In genomic region chr11:121466063-121466794, GRCh38 we compare ENCODE assay signal across 8 cellular contexts. TPM values are rescaled to one million over a fixed set of nuclear protein-coding genes. Genes with fewer than 3 reads are reported as not detected.
DNase-seq lines count a peak whose midpoint lies in the region; ATAC-seq and TF ChIP-seq lines count a peak whose summit lies in the region.

No MANE protein-coding gene starts in this region.

- ATAC-seq in body of pancreas: peak; percentile 89
- ATAC-seq in HG03521 (IDR thresholded peaks at IDR 0.05; ENCODE audit: unreplicated experiment): no peak
- ATAC-seq in GM18907 (IDR thresholded peaks at IDR 0.05; ENCODE audit: unreplicated experiment): no peak

- H3K36me3 Mint-ChIP-seq in CD4-positive, alpha-beta memory T cell: peaks cover 18 to 50% of the 10 kb centered on the region in 2 donors

- H3K9me3 Mint-ChIP-seq in CD4-positive, alpha-beta memory T cell: no peaks in the 10 kb centered on the region

- POLR2A ChIA-PET in CD4-positive, alpha-beta memory T cell (lab: Charles Lee; ENCODE audit: partially characterized antibody): interaction anchor here (1.1 to 14.5 kb wide), 14 partner anchors 9 to 174 kb away, joined by 3 to 462 read pairs (median 8); partner anchors contain the start of genes SC5D, SORL1 and SORL1-AS1

- H3K4me1 Mint-ChIP-seq in CD4-positive, alpha-beta memory T cell: peaks cover 80 to 97% (median 89%) of the 10 kb centered on the region in 4 donors

- H3K9ac ChIP-seq in iPS-20b (ENCODE audit: low read depth, low read length): peak overlapping the region; percentile 49; the same call in 1 of the 2 replicates

- WGBS in body of pancreas, 2 donors: 6 to 13% methylated on average over 8 of the region's 8 CpGs

- CTCF ChIA-PET in CD4-positive, alpha-beta memory T cell (lab: Charles Lee; ENCODE audit: partially characterized antibody): interaction anchor here (0.9 to 10.7 kb wide), 8 partner anchors 8 to 145 kb away, joined by 3 to 90 read pairs (median 4); partner anchors contain the start of genes SORL1 and SORL1-AS1

- peak overlapping the region; percentile 91 to 98 (median 96) for H3K27ac Mint-ChIP-seq in CD4-positive, alpha-beta memory T cell

- no peak for TF ChIP-seq CTCF in body of pancreas (IDR thresholded peaks at IDR 0.05)

- peak in 2 of 5 donors; percentile 41 to 74 for DNase-seq in CD4-positive, alpha-beta memory T cell
- DNase-seq in HT1080 (ENCODE audit: low read depth) (peak; percentile 95), RKO (ENCODE audit: low spot score) (peak; percentile 87), body of pancreas (peak; percentile 81 to 92 (median 88))

- H3K27ac ChIP-seq in CD4-positive, alpha-beta memory T cell (ENCODE audit: low read depth, low read length): peak overlapping the region; percentile 57
- H3K27ac ChIP-seq in body of pancreas (peak overlapping the region; percentile 61 to 83 (median 78)), iPS-20b (ENCODE audit: low read length) (peak overlapping the region; percentile 77), skin epidermis (peak overlapping the region in 19 of 21 experiments; percentile 13 to 79 (median 38))

- H3K4me3 Mint-ChIP-seq in CD4-positive, alpha-beta memory T cell: peak overlapping the region; percentile 79 to 92 (median 85)

- H3K9me3 ChIP-seq in CD4-positive, alpha-beta memory T cell (ENCODE audit: control insufficient read depth in 1 of 2, low read length in 2 of 2): no peaks in the 10 kb centered on the region
- H3K9me3 ChIP-seq in body of pancreas: no peaks in the 10 kb centered on the region
- no peaks in the 10 kb centered on the region for H3K9me3 ChIP-seq in iPS-20b (ENCODE audit: insufficient read depth, low read depth, low read length)

- no peaks in the 10 kb centered on the region for H3K27me3 Mint-ChIP-seq in CD4-positive, alpha-beta memory T cell

- peaks cover 100% of the 10 kb centered on the region for H3K4me1 ChIP-seq in CD4-positive, alpha-beta memory T cell (ENCODE audit: insufficient read depth, low read length)
- H3K4me1 ChIP-seq in body of pancreas (peaks cover 28% of the 10 kb centered on the region), iPS-20b (ENCODE audit: insufficient read depth, low read length) (peaks cover 42% of the 10 kb centered on the region)

- H3K36me3 ChIP-seq in CD4-positive, alpha-beta memory T cell (ENCODE audit: insufficient read depth, low read length): peaks cover 18% of the 10 kb centered on the region
- H3K36me3 ChIP-seq in body of pancreas (replicated peaks in 1 of 2; ENCODE audit: insufficient read depth in 1 of 2, low read depth in 2 of 2) (no peaks in the 10 kb centered on the region), iPS-20b (ENCODE audit: insufficient read depth, low read depth, low read length) (peaks cover 17% of the 10 kb centered on the region)

- H3K4me3 ChIP-seq in CD4-positive, alpha-beta memory T cell (ENCODE audit: low read length in 2 of 2): peak overlapping the region in 1 of 2 donors; percentile 25
- no peak overlapping the region for H3K4me3 ChIP-seq in body of pancreas
- peak overlapping the region; percentile 7; the same call in 1 of the 2 replicates for H3K4me3 ChIP-seq in iPS-20b (ENCODE audit: low read length)
- no peak overlapping the region for H3K4me3 ChIP-seq in skin epidermis

- intact Hi-C loops in CD4-positive, alpha-beta memory T cell (cut with micrococcal nuclease): no loop called here
- intact Hi-C loops in body of pancreas (cut with DNase I): no loop called here

- no peaks in the 10 kb centered on the region for H3K27me3 ChIP-seq in CD4-positive, alpha-beta memory T cell (ENCODE audit: insufficient read depth, low read length)
- H3K27me3 ChIP-seq in body of pancreas (no peaks in the 10 kb centered on the region), iPS-20b (ENCODE audit: insufficient read depth, low read length) (no peaks in the 10 kb centered on the region)

- TF ChIP-seq POLR2A in body of pancreas (IDR thresholded peaks at IDR 0.05): peak in 1 of 3 donors; percentile 18

RNA-seq across cellular contexts. Expression of gene SORL1, which starts 14.1 kb away (rescaled TPM):
- total RNA-seq in CD4-positive, alpha-beta memory T cell: 100 to 1,000 TPM; 610 to 660 TPM
- polyA plus RNA-seq in CD4-positive, alpha-beta memory T cell: 100 to 1,000 TPM; 159 to 283 TPM
- 3.1 and 4.9 TPM in 2 replicates for total RNA-seq in HT1080 (2014; rRNA removed; shearing (Covaris generic))
- polyA plus RNA-seq in HT1080 (2015; cell fraction: cytosol; rRNA removed): 0.17 and 0.25 TPM in 2 replicates
- 1.3 and 1.4 TPM in 2 replicates for polyA plus RNA-seq in HT1080 (2015; cell fraction: nucleus; rRNA removed)
- total RNA-seq in body of pancreas: 10 to 100 TPM; 25.1 to 26.5 TPM

Comparison
In these comparisons a context has a peak if more than half of its experiments do, and no peak if none do; other contexts are left out.
1. RNA of gene SORL1, which starts 14.1 kb away (total RNA-seq): 610 to 660 TPM in CD4-positive, alpha-beta memory T cell; 25.1 to 26.5 TPM in body of pancreas and 3.1 to 4.9 TPM in HT1080; every median in the first group is over 10 times any median in the second.
2. Peak in every context shown above with its lines, with median percentiles within 50 percentile points of each other: H3K27ac ChIP-seq.